9 cellular contexts compared by ENCODE assay signal in genomic region chr2:209579236-209579749, GRCh38.
DNase-seq lines count a peak whose midpoint lies in the region; ATAC-seq, FAIRE-seq and TF ChIP-seq lines count a peak whose summit lies in the region.
"Had no signal": no experiment of that assay in that cellular context is flagged by ENCODE, and none has a peak within 500 bp of the region (broad histone marks: within the 10 kb centered on the region; RNA-seq: fewer than 3 reads in every experiment).

No MANE protein-coding gene starts in this region.

- TF ChIP-seq POLR2A in right lobe of liver (IDR thresholded peaks at IDR 0.05) (no peak), Peyer's patch (IDR thresholded peaks at IDR 0.05) (no peak)

- H3K4me1 ChIP-seq in right lobe of liver, result no peaks in the 10 kb centered on the region
- no peaks in the 10 kb centered on the region for H3K4me1 ChIP-seq in colonic mucosa
- H3K4me1 ChIP-seq in Peyer's patch, result no peaks in the 10 kb centered on the region

- 32% methylated on average over 13 of the region's 17 CpGs for WGBS in right lobe of liver (ENCODE audit: insufficient coverage, low coverage, low lambda C conversion rate, missing lambda C conversion rate)

- DNase-seq in CD1c-positive myeloid dendritic cell (ENCODE audit: extremely low spot score) (peak; percentile 5), NCI-H1105 treated with DMSO at 0.1 percent for 48 hours (lab: John Stamatoyannopoulos, UW) (peak; percentile 80), anterior cingulate cortex (lab: John Stamatoyannopoulos, UW) (peak in 57 of 58 donors; percentile 13 to 87 (median 55)), right lobe of liver (no peak), urothelium cell line (ENCODE audit: low spot score) (peak; percentile 26), colonic mucosa (no peak), Peyer's patch (no peak)

- H3K4me3 ChIP-seq in right lobe of liver (no peak overlapping the region), colonic mucosa (no peak overlapping the region), Peyer's patch (peak overlapping the region in 2 of 4 donors; percentile 2 to 19)

- no peak overlapping the region for H3K9ac ChIP-seq in colonic mucosa (ENCODE audit: low read depth in 2 of 2, low read length in 2 of 2)

- TF ChIP-seq CTCF in right lobe of liver (IDR thresholded peaks at IDR 0.05), result no peak
- TF ChIP-seq CTCF in colonic mucosa (IDR thresholded peaks at IDR 0.05), result no peak
- no peak for TF ChIP-seq CTCF in Peyer's patch (IDR thresholded peaks at IDR 0.05)

- intact Hi-C loops in right lobe of liver (cut with DNase I) (no loop called here), colonic mucosa (cut with DNase I) (loop anchor here (10.0 kb wide), 2 partner anchors 154 to 244 kb away; partner anchors contain the start of gene MAP2)

- H3K9me3 ChIP-seq in right lobe of liver (no peaks in the 10 kb centered on the region), colonic mucosa (no peaks in the 10 kb centered on the region), Peyer's patch (no peaks in the 10 kb centered on the region)

- H3K27ac ChIP-seq in right lobe of liver (no peak overlapping the region), colonic mucosa (no peak overlapping the region), Peyer's patch (no peak overlapping the region)

- no peaks in the 10 kb centered on the region for H3K27me3 ChIP-seq in right lobe of liver
- H3K27me3 ChIP-seq in colonic mucosa, result no peaks in the 10 kb centered on the region
- no peaks in the 10 kb centered on the region for H3K27me3 ChIP-seq in Peyer's patch

- H3K36me3 ChIP-seq in right lobe of liver, result no peaks in the 10 kb centered on the region
- no peaks in the 10 kb centered on the region for H3K36me3 ChIP-seq in colonic mucosa
- H3K36me3 ChIP-seq in Peyer's patch, result no peaks in the 10 kb centered on the region

- ATAC-seq in right lobe of liver, result peak in 3 of 4 donors; percentile 20 to 33 (median 28)
- no peak for ATAC-seq in GM19395 (IDR thresholded peaks at IDR 0.05; ENCODE audit: unreplicated experiment)
- ATAC-seq: HCT116 had no signal

- FAIRE-seq in urothelium cell line (lab: Jason Lieb, UNC), result no peak

Comparison
In these comparisons a context has a peak if more than half of its experiments do, and no peak if none do; other contexts are left out.
1. DNase-seq: peak in CD1c-positive myeloid dendritic cell (single experiment), NCI-H1105 treated with DMSO at 0.1 percent for 48 hours (single experiment), anterior cingulate cortex (57 of 58) and urothelium cell line (single experiment); none in right lobe of liver (0 of 3), colonic mucosa (single experiment) and Peyer's patch (0 of 3).